Comparison of ENCODE assay signal across 1 cellular context in the genomic region with DNA sequence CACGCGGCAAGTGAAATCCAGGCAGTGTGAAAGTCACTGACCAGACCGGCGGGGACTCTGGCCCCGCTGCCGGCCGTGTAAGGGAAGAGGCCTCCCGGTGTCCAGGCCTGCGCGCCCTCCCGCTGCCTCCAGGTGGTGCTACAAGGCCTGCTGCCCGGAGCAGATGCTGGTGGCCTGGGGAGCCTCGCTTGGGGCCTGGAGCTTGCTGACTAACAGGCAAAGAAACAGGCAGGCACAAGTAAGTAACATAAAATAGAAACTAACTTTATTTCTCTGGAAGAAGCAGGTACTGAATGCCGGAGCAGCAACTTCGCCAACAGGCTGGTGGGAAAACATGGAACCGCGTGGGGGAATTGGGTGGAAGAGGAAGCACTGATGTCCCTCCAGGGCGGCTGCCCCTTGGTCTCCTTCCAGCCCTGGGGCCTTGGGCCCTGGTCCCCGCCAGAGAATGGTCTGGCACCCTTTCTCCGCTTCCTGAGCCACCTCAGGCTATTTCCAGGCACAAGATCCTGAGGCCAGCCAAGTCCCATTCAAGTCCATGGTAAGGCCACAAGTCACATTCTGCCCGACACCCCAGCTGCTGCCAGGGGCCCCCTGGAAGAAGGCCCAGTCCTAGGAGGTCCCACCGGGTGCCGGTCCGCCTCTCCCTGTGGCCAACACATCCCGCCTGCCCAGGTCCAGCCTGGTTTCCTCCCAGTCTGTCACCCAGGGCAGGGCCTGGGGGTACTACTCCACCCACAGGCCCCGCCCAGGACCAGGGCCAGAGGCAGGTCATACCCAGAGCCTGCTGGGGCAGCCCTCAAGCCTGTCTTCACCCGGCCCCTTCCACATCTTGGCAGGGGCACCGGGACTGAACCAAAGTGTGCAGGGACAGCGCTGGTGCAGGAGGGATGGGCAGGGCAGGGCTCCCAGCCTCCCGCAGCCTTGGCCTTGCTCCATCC.
A peak's percentile ranks its signal among the peaks of the same experiment; 100 is the strongest.
TF ChIP-seq lines count a peak whose summit lies in the region.

No MANE protein-coding gene starts in this region.

TF ChIP-seq in HepG2, 621 proteins besides CTCF, POLR2A, EP300 and RAD21 (continued from another document and continues in another):
- TF ChIP-seq, protein P1, sequence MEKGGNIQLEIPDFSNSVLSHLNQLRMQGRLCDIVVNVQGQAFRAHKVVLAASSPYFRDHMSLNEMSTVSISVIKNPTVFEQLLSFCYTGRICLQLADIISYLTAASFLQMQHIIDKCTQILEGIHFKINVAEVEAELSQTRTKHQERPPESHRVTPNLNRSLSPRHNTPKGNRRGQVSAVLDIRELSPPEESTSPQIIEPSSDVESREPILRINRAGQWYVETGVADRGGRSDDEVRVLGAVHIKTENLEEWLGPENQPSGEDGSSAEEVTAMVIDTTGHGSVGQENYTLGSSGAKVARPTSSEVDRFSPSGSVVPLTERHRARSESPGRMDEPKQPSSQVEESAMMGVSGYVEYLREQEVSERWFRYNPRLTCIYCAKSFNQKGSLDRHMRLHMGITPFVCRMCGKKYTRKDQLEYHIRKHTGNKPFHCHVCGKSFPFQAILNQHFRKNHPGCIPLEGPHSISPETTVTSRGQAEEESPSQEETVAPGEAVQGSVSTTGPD (CRISPR knock-in tag; IDR thresholded peaks at IDR 0.05), result no peak
- TF ChIP-seq SRF (IDR thresholded peaks at IDR 0.05; ENCODE audit: low read depth, low read length) (no peak), POGK (CRISPR knock-in tag; conservative IDR thresholded peaks at IDR 0.05) (0 out of 2 replicates have a peak, but pooled peaks have one; percentile 46), ZFP36 (IDR thresholded peaks at IDR 0.05; ENCODE audit: borderline replicate concordance, low read depth, low read length, partially characterized antibody) (no peak), KLF6 (CRISPR knock-in tag; IDR thresholded peaks at IDR 0.05) (no peak), HBP1 (CRISPR knock-in tag; IDR thresholded peaks at IDR 0.05; ENCODE audit: low read depth) (no peak), SP140L (CRISPR knock-in tag; IDR thresholded peaks at IDR 0.05; ENCODE audit: borderline replicate concordance) (no peak), ARNTL (CRISPR knock-in tag; IDR thresholded peaks at IDR 0.05) (no peak), ZBTB1 (CRISPR knock-in tag; IDR thresholded peaks at IDR 0.05; ENCODE audit: borderline replicate concordance) (no peak), PAF1 (CRISPR knock-in tag; IDR thresholded peaks at IDR 0.05) (no peak), MNT (IDR thresholded peaks at IDR 0.05) (no peak), IKZF1 (IDR thresholded peaks at IDR 0.05) (no peak), LRRFIP1 (CRISPR knock-in tag; conservative IDR thresholded peaks at IDR 0.05) (no peak), TCF7L2 (IDR thresholded peaks at IDR 0.05; ENCODE audit: low read depth, low read length) (no peak), ZNF264 (CRISPR knock-in tag; IDR thresholded peaks at IDR 0.05) (0 out of 2 replicates have a peak, but pooled peaks have one; percentile 32), MXD4 (CRISPR knock-in tag; IDR thresholded peaks at IDR 0.05) (peak; percentile 65; the same call in 1 of the 2 replicates), ARNT (IDR thresholded peaks at IDR 0.05) (no peak), BHLHE40 (IDR thresholded peaks at IDR 0.05; ENCODE audit: low read length) (no peak), SMARCC2 (IDR thresholded peaks at IDR 0.05) (no peak), MBNL3 (CRISPR knock-in tag; conservative IDR thresholded peaks at IDR 0.05) (no peak), SIX4 (CRISPR knock-in tag; IDR thresholded peaks at IDR 0.05) (no peak), HOXA3 (CRISPR knock-in tag; IDR thresholded peaks at IDR 0.05) (peak; percentile 39; the same call in 1 of the 2 replicates), MEIS2 (CRISPR knock-in tag; IDR thresholded peaks at IDR 0.05) (0 out of 2 replicates have a peak, but pooled peaks have one; percentile 37), FIP1L1 (IDR thresholded peaks at IDR 0.05; ENCODE audit: borderline replicate concordance, insufficient read depth, low read depth, low read length) (no peak), NCOA2 (CRISPR knock-in tag; IDR thresholded peaks at IDR 0.05) (no peak), ZNF574 (CRISPR knock-in tag; IDR thresholded peaks at IDR 0.05) (0 out of 2 replicates have a peak, but pooled peaks have one; percentile 34), CCAR2 (optimal IDR thresholded peaks at IDR 0.05; ENCODE audit: low read depth, low read length) (no peak), ZFP41 (CRISPR knock-in tag; IDR thresholded peaks at IDR 0.05; ENCODE audit: borderline replicate concordance) (no peak), ZNF362 (CRISPR knock-in tag; IDR thresholded peaks at IDR 0.05; ENCODE audit: borderline replicate concordance) (no peak), ISX (CRISPR knock-in tag; conservative IDR thresholded peaks at IDR 0.05) (no peak), ZSCAN21 (CRISPR knock-in tag; IDR thresholded peaks at IDR 0.05; ENCODE audit: borderline replicate concordance) (peak; percentile 49; the same call in 1 of the 2 replicates), PBX2 (CRISPR knock-in tag; IDR thresholded peaks at IDR 0.05) (no peak), ZNF367 (CRISPR knock-in tag; IDR thresholded peaks at IDR 0.05; ENCODE audit: borderline replicate concordance) (no peak), ZMYM4 (CRISPR knock-in tag; IDR thresholded peaks at IDR 0.05) (no peak), ZNF354B (CRISPR knock-in tag; IDR thresholded peaks at IDR 0.05) (no peak), PHF8 (CRISPR knock-in tag; IDR thresholded peaks at IDR 0.05) (no peak)
- TF ChIP-seq, protein P2, sequence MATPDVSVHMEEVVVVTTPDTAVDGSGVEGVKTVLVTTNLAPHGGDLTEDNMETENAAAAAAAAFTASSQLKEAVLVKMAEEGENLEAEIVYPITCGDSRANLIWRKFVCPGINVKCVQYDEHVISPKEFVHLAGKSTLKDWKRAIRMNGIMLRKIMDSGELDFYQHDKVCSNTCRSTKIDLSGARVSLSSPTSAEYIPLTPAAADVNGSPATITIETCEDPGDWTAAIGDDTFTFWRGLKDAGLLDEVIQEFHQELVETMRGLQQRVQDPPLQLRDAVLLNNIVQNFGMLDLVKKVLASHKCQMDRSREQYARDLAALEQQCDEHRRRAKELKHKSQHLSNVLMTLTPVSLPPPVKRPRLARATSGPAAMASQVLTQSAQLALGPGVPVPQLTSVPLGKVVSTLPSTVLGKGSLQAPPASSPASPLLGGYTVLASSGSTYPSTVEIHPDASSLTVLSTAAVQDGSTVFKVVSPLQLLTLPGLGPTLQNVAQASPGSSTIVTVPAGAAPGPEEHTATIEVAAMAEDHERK (CRISPR knock-in tag; IDR thresholded peaks at IDR 0.05; ENCODE audit: low read depth), result no peak
- TF ChIP-seq, protein P3, sequence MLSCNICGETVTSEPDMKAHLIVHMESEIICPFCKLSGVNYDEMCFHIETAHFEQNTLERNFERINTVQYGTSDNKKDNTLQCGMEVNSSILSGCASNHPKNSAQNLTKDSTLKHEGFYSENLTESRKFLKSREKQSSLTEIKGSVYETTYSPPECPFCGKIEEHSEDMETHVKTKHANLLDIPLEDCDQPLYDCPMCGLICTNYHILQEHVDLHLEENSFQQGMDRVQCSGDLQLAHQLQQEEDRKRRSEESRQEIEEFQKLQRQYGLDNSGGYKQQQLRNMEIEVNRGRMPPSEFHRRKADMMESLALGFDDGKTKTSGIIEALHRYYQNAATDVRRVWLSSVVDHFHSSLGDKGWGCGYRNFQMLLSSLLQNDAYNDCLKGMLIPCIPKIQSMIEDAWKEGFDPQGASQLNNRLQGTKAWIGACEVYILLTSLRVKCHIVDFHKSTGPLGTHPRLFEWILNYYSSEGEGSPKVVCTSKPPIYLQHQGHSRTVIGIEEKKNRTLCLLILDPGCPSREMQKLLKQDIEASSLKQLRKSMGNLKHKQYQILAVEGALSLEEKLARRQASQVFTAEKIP (CRISPR knock-in tag; IDR thresholded peaks at IDR 0.05; ENCODE audit: borderline replicate concordance), result no peak
